Comparison of ENCODE assay signal across 23 cellular contexts in the genomic region with DNA sequence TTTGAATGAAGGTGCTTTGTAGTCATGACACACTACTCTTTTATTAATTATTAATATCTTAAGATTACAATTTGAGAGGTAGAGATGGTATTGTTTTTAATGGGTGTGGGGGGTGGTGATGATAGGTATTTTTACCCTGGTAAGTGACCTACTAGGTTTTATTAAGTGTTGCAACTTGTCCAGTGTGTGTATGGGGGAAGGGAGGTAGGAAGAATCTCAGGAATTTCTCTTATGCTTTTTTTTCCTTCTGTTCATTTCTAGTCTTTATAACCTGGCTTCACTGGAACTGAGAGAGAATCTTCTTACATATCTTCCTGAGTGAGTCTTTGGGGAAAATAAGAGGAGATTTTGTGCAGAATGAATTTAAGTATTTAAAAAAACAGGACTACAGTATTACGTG.
A peak's percentile ranks its signal among the peaks of the same experiment; 100 is the strongest.
DNase-seq lines count a peak whose midpoint lies in the region; ATAC-seq and TF ChIP-seq lines count a peak whose summit lies in the region.
"Had no signal": no experiment of that assay in that cellular context is flagged by ENCODE, and none has a peak within 500 bp of the region (broad histone marks: within the 10 kb centered on the region; RNA-seq: fewer than 3 reads in every experiment).

No MANE protein-coding gene starts in this region.

- no peak for TF ChIP-seq EP300 in stomach (IDR thresholded peaks at IDR 0.05)

- intact Hi-C loops in tibial artery (cut with DNase I; ENCODE audit: low total_unique reads) (no loop called here), stomach (cut with DNase I; ENCODE audit: low total_unique reads) (no loop called here)

- H3K27me3 ChIP-seq in tibial artery (no peaks in the 10 kb centered on the region), stomach (no peaks in the 10 kb centered on the region)
- H3K27me3 ChIP-seq: vagina had no signal

- peak overlapping the region; percentile 19 for H3K27ac ChIP-seq in mesodermal cell (ENCODE audit: low read depth, low read length, severe bottlenecking)
- H3K27ac ChIP-seq in tibial artery = no peak overlapping the region
- H3K27ac ChIP-seq in stomach = no peak overlapping the region
- H3K27ac ChIP-seq: skin epidermis, vagina had no signal

- no peaks in the 10 kb centered on the region for H3K9me3 ChIP-seq in mesodermal cell (ENCODE audit: control insufficient read depth, low read length)
- no peaks in the 10 kb centered on the region for H3K9me3 ChIP-seq in tibial artery
- no peaks in the 10 kb centered on the region for H3K9me3 ChIP-seq in stomach
- H3K9me3 ChIP-seq: vagina had no signal

- WGBS in mesodermal cell (ENCODE audit: insufficient coverage in 2 of 2), 2 experiments = no CpG with 5 or more reads among the region's 1 CpG
- 90 to 94% (median 92%) methylated on average over 1 of the region's 1 CpG for WGBS in stomach, 5 donors

- no peak for TF ChIP-seq POLR2A in stomach (IDR thresholded peaks at IDR 0.05)

- DNase-seq in ACHN (peak; percentile 30), HS-5 (ENCODE audit: low read depth) (peak; percentile 3), cardiac fibroblast (ENCODE audit: low read depth in 2 of 2) (peak; percentile 52 to 60), tibial artery (no peak), stomach (no peak)
- DNase-seq: activated CD4-positive, alpha-beta T cell treated with anti-CD3 and anti-CD28 coated beads, Interleukin-2, amount 10 ng/mL, durations not matched to agents 24 days and 14 days; activated CD8-positive, alpha-beta memory T cell treated with anti-CD3 and anti-CD28 coated beads, Interleukin-2, amount 50 U/mL, for 4 hours; activated naive CD8-positive, alpha-beta T cell treated with anti-CD3 and anti-CD28 coated beads, Interleukin-2, amount 50 U/mL, for 24 hours; CD4-positive, CD25-positive, alpha-beta regulatory T cell; central memory CD4-positive, alpha-beta T cell; DMS53; Karpas-422; naive thymus-derived CD4-positive, alpha-beta T cell; NCI-H1092; NCI-H2029 treated with DMSO at 0.1 percent for 48 hours; NCI-H510A treated with DMSO at 0.1 percent for 48 hours; stimulated activated CD4-positive, alpha-beta T cell treated with anti-CD3 and anti-CD28 coated beads, Interleukin-4, amount 100 ng/mL, for 1 hour had no signal

- ATAC-seq in GM21447 (IDR thresholded peaks at IDR 0.05; ENCODE audit: unreplicated experiment) (no peak), GM21515 (IDR thresholded peaks at IDR 0.05; ENCODE audit: unreplicated experiment) (no peak)
- ATAC-seq: activated naive CD8-positive, alpha-beta T cell treated with anti-CD3 and anti-CD28 coated beads, Interleukin-2, amount 50 U/mL, for 24 hours; naive thymus-derived CD4-positive, alpha-beta T cell; Right ventricle myocardium inferior had no signal

- H3K4me3 ChIP-seq in cardiac fibroblast (replicated peaks in 1 of 2; ENCODE audit: low read depth in 2 of 2, low read length in 2 of 2) (no peak overlapping the region), mesodermal cell (ENCODE audit: extremely low read depth, insufficient read depth, low read length, poor library complexity, severe bottlenecking) (no peak overlapping the region), tibial artery (no peak overlapping the region), stomach (no peak overlapping the region)
- H3K4me3 ChIP-seq: skin epidermis, vagina had no signal

- TF ChIP-seq CTCF in cardiac fibroblast (IDR thresholded peaks at IDR 0.05; ENCODE audit: low read depth, low read length) (no peak), tibial artery (IDR thresholded peaks at IDR 0.05) (no peak), stomach (IDR thresholded peaks at IDR 0.05) (no peak)

- no peaks in the 10 kb centered on the region for H3K36me3 ChIP-seq in mesodermal cell (ENCODE audit: control insufficient read depth, insufficient read depth, low read length)
- H3K36me3 ChIP-seq in tibial artery = peaks cover 0 to 23% (median 8%) of the 10 kb centered on the region in 3 donors
- peaks cover 0 to 37% (median 33%) of the 10 kb centered on the region in 4 donors for H3K36me3 ChIP-seq in stomach

- in situ Hi-C loops in ACHN (cut with HindIII; ENCODE audit: low pct_ligation_motif_present, low pct_unique_long_range_greater_than_20kb, low sequenced_read_pairs) = no loop called here

- peaks cover 17% of the 10 kb centered on the region for H3K4me1 ChIP-seq in mesodermal cell (ENCODE audit: control insufficient read depth, insufficient read depth, low read length, poor library complexity, severe bottlenecking)
- peaks cover 0 to 10% (median 4%) of the 10 kb centered on the region in 4 donors for H3K4me1 ChIP-seq in tibial artery
- H3K4me1 ChIP-seq in stomach = peaks cover 0 to 12% (median 5%) of the 10 kb centered on the region in 4 donors
- H3K4me1 ChIP-seq: vagina had no signal

Comparison
In these comparisons a context has a peak if more than half of its experiments do, and no peak if none do; other contexts are left out.
1. DNase-seq: peak in ACHN (single experiment), HS-5 (single experiment) and cardiac fibroblast (2 of 2); none in tibial artery (0 of 2) and stomach (single experiment).